ENCODE assay signal across 8 cellular contexts in genomic region chr12:121798807-121799174, GRCh38. TPM values are rescaled to one million over a fixed set of nuclear protein-coding genes. Genes with fewer than 3 reads are reported as not detected.
DNase-seq lines count a peak whose midpoint lies in the region; ATAC-seq and TF ChIP-seq lines count a peak whose summit lies in the region.

No MANE protein-coding gene starts in this region.

- H3K4me3 Mint-ChIP-seq in activated T-cell treated with anti-CD3 and anti-CD28 coated beads, Interleukin-2, amount 50 U/mL, for 24 hours, result peak overlapping the region; percentile 85

- no peaks in the 10 kb centered on the region for H3K27me3 Mint-ChIP-seq in activated T-cell treated with anti-CD3 and anti-CD28 coated beads, Interleukin-2, amount 50 U/mL, for 24 hours

- peaks cover 62% of the 10 kb centered on the region for H3K36me3 Mint-ChIP-seq in activated T-cell treated with anti-CD3 and anti-CD28 coated beads, Interleukin-2, amount 50 U/mL, for 24 hours (ENCODE audit: low read depth)

- peak overlapping the region; percentile 93 for H3K27ac Mint-ChIP-seq in activated T-cell treated with anti-CD3 and anti-CD28 coated beads, Interleukin-2, amount 50 U/mL, for 24 hours

- peaks cover 8% of the 10 kb centered on the region for H3K79me1 ChIP-seq in mesenchymal stem cell (replicated peaks; ENCODE audit: low read length, poor library complexity, severe bottlenecking)

- no peak overlapping the region for H2AFZ ChIP-seq in mesenchymal stem cell (ENCODE audit: low read depth, low read length)

- H2AK5ac ChIP-seq in mesenchymal stem cell (ENCODE audit: low read length, severe bottlenecking), result peak overlapping the region; percentile 43

- H3K4me3 ChIP-seq in body of pancreas (no peak overlapping the region), mesenchymal stem cell (ENCODE audit: insufficient read depth in 1 of 2, low read depth in 1 of 2, low read length in 2 of 2) (peak overlapping the region in 1 of 2 experiments; percentile 76), transverse colon (peak overlapping the region in 3 of 4 donors; percentile 75 to 84 (median 77))

- H2BK120ac ChIP-seq in mesenchymal stem cell (ENCODE audit: low read depth, low read length), result no peak overlapping the region

- WGBS in body of pancreas, 2 donors, result 18 to 27% methylated on average over 10 of the region's 10 CpGs
- 64% methylated on average over 10 of the region's 10 CpGs for WGBS in mesenchymal stem cell
- 44 to 60% methylated on average over 1 to 10 of the region's 10 CpGs for WGBS in transverse colon (ENCODE audit: low coverage in 1 of 2), 2 donors

- H2BK12ac ChIP-seq in mesenchymal stem cell (ENCODE audit: low read length in 2 of 2), result peak overlapping the region in 1 of 2 experiments; percentile 17

- no peak for TF ChIP-seq CTCF in body of pancreas (IDR thresholded peaks at IDR 0.05)
- TF ChIP-seq CTCF in transverse colon (IDR thresholded peaks at IDR 0.05), result no peak

- TF ChIP-seq EP300 in transverse colon (IDR thresholded peaks at IDR 0.05; ENCODE audit: low read depth), result no peak

- peak overlapping the region in 1 of 2 experiments; percentile 29 for H3K18ac ChIP-seq in mesenchymal stem cell (ENCODE audit: low read depth in 1 of 2, low read length in 2 of 2)

- no peak overlapping the region for H3K23ac ChIP-seq in mesenchymal stem cell (ENCODE audit: low read length in 2 of 2)

- H3K36me3 ChIP-seq in body of pancreas (replicated peaks in 1 of 2; ENCODE audit: insufficient read depth in 1 of 2, low read depth in 2 of 2) (no peaks in the 10 kb centered on the region), mesenchymal stem cell (ENCODE audit: control insufficient read depth in 1 of 2, insufficient read depth in 2 of 2, low read depth in 1 of 2, low read length in 2 of 2) (peaks cover 17 to 32% of the 10 kb centered on the region in 2 experiments), transverse colon (no peaks in the 10 kb centered on the region)

- peak overlapping the region; percentile 6 for H3K4me2 ChIP-seq in mesenchymal stem cell (ENCODE audit: low read length, poor library complexity, severe bottlenecking)

- TF ChIP-seq POLR2A in body of pancreas (IDR thresholded peaks at IDR 0.05) (no peak), transverse colon (IDR thresholded peaks at IDR 0.05) (no peak)

- H3K9me3 Mint-ChIP-seq in activated T-cell treated with anti-CD3 and anti-CD28 coated beads, Interleukin-2, amount 50 U/mL, for 24 hours, result no peaks in the 10 kb centered on the region

- no peak overlapping the region for H4K8ac ChIP-seq in mesenchymal stem cell (ENCODE audit: low read length)

- in situ Hi-C loops in transverse colon (cut with MboI; ENCODE audit: low pct_ligation_motif_present in 1 of 4, low pct_unique_long_range_greater_than_20kb in 1 of 4, low sequenced_read_pairs in 3 of 4), result loop anchor here in 3 of 4 donors (10.0 kb wide), 2 partner anchors 86 to 104 kb away; partner anchors contain the start of gene PSMD9 (in 1 of the 3)

- H3K14ac ChIP-seq in mesenchymal stem cell (ENCODE audit: low read length in 2 of 2), result no peak overlapping the region

- no peak for ATAC-seq in body of pancreas
- ATAC-seq in GM18498 (IDR thresholded peaks at IDR 0.05; ENCODE audit: unreplicated experiment), result no peak
- ATAC-seq in GM21717 (IDR thresholded peaks at IDR 0.05; ENCODE audit: unreplicated experiment), result no peak
- no peak for ATAC-seq in HG03175 (IDR thresholded peaks at IDR 0.05; ENCODE audit: unreplicated experiment)

- H3K9me3 ChIP-seq in body of pancreas (no peaks in the 10 kb centered on the region), mesenchymal stem cell (ENCODE audit: control insufficient read depth, low read length) (no peaks in the 10 kb centered on the region), transverse colon (no peaks in the 10 kb centered on the region)

- intact Hi-C loops in body of pancreas (cut with DNase I), result loop anchor here (10.0 kb wide), 1 partner anchor 86 kb away; the partner anchor contains the start of gene PSMD9
- intact Hi-C loops in transverse colon (cut with DNase I; ENCODE audit: low total_unique reads), result no loop called here

- no peak overlapping the region for H2BK5ac ChIP-seq in mesenchymal stem cell (ENCODE audit: low read depth, low read length, poor library complexity, severe bottlenecking)

- peak overlapping the region; percentile 12 for H2BK15ac ChIP-seq in mesenchymal stem cell (ENCODE audit: low read depth, poor library complexity, severe bottlenecking)

- H3K27me3 ChIP-seq in body of pancreas, result no peaks in the 10 kb centered on the region
- no peaks in the 10 kb centered on the region for H3K27me3 ChIP-seq in mesenchymal stem cell (ENCODE audit: control insufficient read depth in 1 of 2, insufficient read depth in 1 of 2, low read length in 2 of 2)
- H3K27me3 ChIP-seq in transverse colon, result no peaks in the 10 kb centered on the region

- peak overlapping the region; percentile 99 for H3K9ac ChIP-seq in mesenchymal stem cell (ENCODE audit: low read length)

- no peak for DNase-seq in activated T-cell treated with anti-CD3 and anti-CD28 coated beads, Interleukin-2, amount 50 U/mL, for 24 hours
- DNase-seq in activated T-cell treated with anti-CD3 and anti-CD28 coated beads for 4 hours (no peak), body of pancreas (no peak), mesenchymal stem cell (no peak), transverse colon (peak; percentile 13)

- H3K4me1 ChIP-seq in body of pancreas (peaks cover 69% of the 10 kb centered on the region), mesenchymal stem cell (ENCODE audit: control insufficient read depth, insufficient read depth, low read depth, low read length) (peaks cover 48% of the 10 kb centered on the region), transverse colon (peaks cover 47 to 58% (median 52%) of the 10 kb centered on the region in 4 donors)

- H3K27ac ChIP-seq in body of pancreas (peak overlapping the region; percentile 96 to 100 (median 100)), mesenchymal stem cell (ENCODE audit: low read length, poor library complexity, severe bottlenecking) (peak overlapping the region; percentile 71), transverse colon (peak overlapping the region; percentile 100)

- no peak overlapping the region for H4K91ac ChIP-seq in mesenchymal stem cell (ENCODE audit: low read length)

- H3K4ac ChIP-seq in mesenchymal stem cell (ENCODE audit: low read depth in 1 of 2, low read length in 2 of 2), result no peak overlapping the region

- peaks cover 52% of the 10 kb centered on the region for H3K4me1 Mint-ChIP-seq in activated T-cell treated with anti-CD3 and anti-CD28 coated beads, Interleukin-2, amount 50 U/mL, for 24 hours (ENCODE audit: low read depth)

RNA-seq across cellular contexts. Expression of gene SETD1B, which starts 5.0 kb away (rescaled TPM):
- total RNA-seq in body of pancreas, result 10 to 100 TPM in 1 of 2 donors, 1 to 10 TPM in 1; 9.1 to 15.8 TPM
- 10.4 TPM for polyA plus RNA-seq in mesenchymal stem cell (2013, experiment 1 of 2)
- 9.3 TPM for polyA plus RNA-seq in mesenchymal stem cell (2013, experiment 2 of 2)
- 10 to 100 TPM; 13.4 to 39.6 (median 15.2) TPM for total RNA-seq in transverse colon

RNA-seq across cellular contexts. Expression of gene RHOF, which starts 5.3 kb away (rescaled TPM):
- total RNA-seq in body of pancreas (10 to 100 TPM in 1 of 2 donors, 1 to 10 TPM in 1; 9.9 to 10.2 TPM), transverse colon (100 to 1,000 TPM in 3 of 4 donors, 10 to 100 TPM in 1; 14.9 to 251 (median 150) TPM)
- polyA plus RNA-seq in mesenchymal stem cell (2013, experiment 1 of 2), result 15.0 TPM
- 14.2 TPM for polyA plus RNA-seq in mesenchymal stem cell (2013, experiment 2 of 2)

RNA-seq across cellular contexts. Expression of gene HPD, which starts 59.9 kb away (rescaled TPM):
- 1 to 10 TPM; 3.0 to 5.7 TPM for total RNA-seq in body of pancreas
- polyA plus RNA-seq in mesenchymal stem cell (2013, experiment 1 of 2), result 0.48 TPM
- 0.47 TPM for polyA plus RNA-seq in mesenchymal stem cell (2013, experiment 2 of 2)
- under 1 TPM in 1 of 4 donors, not detected in 3; 0.41 TPM for total RNA-seq in transverse colon

Comparison
In these comparisons a context has a peak if more than half of its experiments do, and no peak if none do; other contexts are left out.
1. H3K4me3 ChIP-seq: peak in transverse colon (3 of 4); none in body of pancreas (0 of 2).
2. Peak in every context shown above with its lines, with median percentiles within 50 percentile points of each other: H3K27ac ChIP-seq.